Comparison of ENCODE assay signal across 8 cellular contexts in genomic region chr14:105475269-105475915, GRCh38. TPM values are rescaled to one million over a fixed set of nuclear protein-coding genes. Genes with fewer than 3 reads are reported as not detected.
DNase-seq lines count a peak whose midpoint lies in the region; ATAC-seq, FAIRE-seq and TF ChIP-seq lines count a peak whose summit lies in the region.

No MANE protein-coding gene starts in this region.

- TF ChIP-seq CTCF in GM06990 (IDR thresholded peaks at IDR 0.05; ENCODE audit: insufficient read depth, low read length, poor library complexity, severe bottlenecking) = no peak

- peaks cover 23% of the 10 kb centered on the region for H3K4me1 ChIP-seq in SJSA1 (replicated peaks)

- no peaks in the 10 kb centered on the region; the same call in 1 of the 2 replicates for H3K27me3 ChIP-seq in GM06990 (replicated peaks; ENCODE audit: control insufficient read depth, insufficient read depth, low read length)
- peaks cover 26% of the 10 kb centered on the region for H3K27me3 ChIP-seq in SJSA1 (replicated peaks)

- no peaks in the 10 kb centered on the region for H3K9me3 ChIP-seq in SJSA1 (replicated peaks)

- FAIRE-seq in frontal cortex (lab: Jason Lieb, UNC) = no peak

- no peak overlapping the region for H3K27ac ChIP-seq in SJSA1

- DNase-seq in GM06990 (ENCODE audit: extremely low read depth, insufficient read length) (no peak), SJSA1 (ENCODE audit: low read depth in 1 of 2, low spot score in 2 of 2) (no peak), frontal cortex (ENCODE audit: low spot score in 2 of 2) (peak; percentile 64 to 70), posterior vena cava (ENCODE audit: low spot score) (peak; percentile 89), SIG-M5 (lab: John Stamatoyannopoulos, UW) (no peak), HCEC 1CT (no peak)
- no peak for DNase-seq in activated CD4-positive, alpha-beta T cell treated with anti-CD3 and anti-CD28 coated beads, Interleukin-2, amount 50 U/mL, for 48 hours

- H3K4me3 ChIP-seq in GM06990 (replicated peaks; ENCODE audit: low read depth, low read length) (peak overlapping the region; percentile 43; the same call in 1 of the 2 replicates), SJSA1 (peak overlapping the region; percentile 40)

- intact Hi-C loops in posterior vena cava (cut with DNase I) = loop anchor here (5.0 to 10.0 kb wide), 2 partner anchors 103 to 391 kb away; no protein-coding TSS in a partner anchor

- ATAC-seq in GM19463 (IDR thresholded peaks at IDR 0.05; ENCODE audit: unreplicated experiment) = no peak

- peaks cover 3% of the 10 kb centered on the region for H3K36me3 ChIP-seq in GM06990 (ENCODE audit: control insufficient read depth, insufficient read depth, low read length)
- no peaks in the 10 kb centered on the region for H3K36me3 ChIP-seq in SJSA1

RNA-seq across cellular contexts. Expression of gene CRIP2, which starts 0.8 kb away (rescaled TPM):
- total RNA-seq in SJSA1 (2014; rRNA removed; shearing (Covaris generic)) = 1.1 and 3.8 TPM in 2 replicates
- total RNA-seq in frontal cortex (88.0 TPM), posterior vena cava (100 to 1,000 TPM; 187 to 199 TPM)

RNA-seq across cellular contexts. Expression of gene CRIP1, which starts 11.3 kb away (rescaled TPM):
- 0.39 TPM in 1 of 2 replicates, not detected in the other for total RNA-seq in SJSA1 (2014; rRNA removed; shearing (Covaris generic))
- total RNA-seq in frontal cortex = not detected
- 100 to 1,000 TPM; 122 to 285 TPM for total RNA-seq in posterior vena cava

RNA-seq across cellular contexts. Expression of gene TEDC1, which starts 15.7 kb away (rescaled TPM):
- total RNA-seq in SJSA1 (2014; rRNA removed; shearing (Covaris generic)) = 22.1 and 38.8 TPM in 2 replicates
- total RNA-seq in frontal cortex = 5.7 TPM
- 10 to 100 TPM in 1 of 2 donors, 1 to 10 TPM in 1; 7.9 to 15.4 TPM for total RNA-seq in posterior vena cava

RNA-seq across cellular contexts. Expression of gene TMEM121, which starts 51.0 kb away (rescaled TPM):
- 1.2 and 2.9 TPM in 2 replicates for total RNA-seq in SJSA1 (2014; rRNA removed; shearing (Covaris generic))
- total RNA-seq in frontal cortex = 24.5 TPM
- 1 to 10 TPM; 1.9 to 2.2 TPM for total RNA-seq in posterior vena cava

RNA-seq across cellular contexts. Expression of gene MTA1, which starts 55.8 kb away (rescaled TPM):
- 29.0 and 52.4 TPM in 2 replicates for total RNA-seq in SJSA1 (2014; rRNA removed; shearing (Covaris generic))
- total RNA-seq in frontal cortex (42.0 TPM), posterior vena cava (10 to 100 TPM; 60.7 to 62.0 TPM)

Comparison
In these comparisons a context has a peak if more than half of its experiments do, and no peak if none do; other contexts are left out.
1. DNase-seq: peak in frontal cortex (2 of 2) and posterior vena cava (single experiment); none in GM06990 (single experiment), SJSA1 (0 of 2), SIG-M5 (single experiment), HCEC 1CT (single experiment) and activated CD4-positive, alpha-beta T cell treated with anti-CD3 and anti-CD28 coated beads, Interleukin-2, amount 50 U/mL, for 48 hours (0 of 2).
2. RNA of gene CRIP2, which starts 0.8 kb away (total RNA-seq): 187 to 199 TPM in posterior vena cava and 88.0 TPM in frontal cortex (single experiment); 1.1 to 3.8 TPM in SJSA1; every median in the first group is over 10 times any median in the second.
3. RNA of gene CRIP1, which starts 11.3 kb away (total RNA-seq): 122 to 285 TPM in posterior vena cava; 0.39 TPM in SJSA1 and not detected in frontal cortex (single experiment); every median in the first group is over 10 times any median in the second.